8 cellular contexts compared by ENCODE assay signal in genomic region chr7:129188372-129188891, GRCh38. TPM values are rescaled to one million over a fixed set of nuclear protein-coding genes. Genes with fewer than 3 reads are reported as not detected.
DNase-seq lines count a peak whose midpoint lies in the region; ATAC-seq, FAIRE-seq and TF ChIP-seq lines count a peak whose summit lies in the region.

TSS of gene SMO (plus strand) at chr7:129188633. CDS start at chr7:129189152, 519 bp downstream.

- H3K4me1 ChIP-seq in cardiac muscle cell (ENCODE audit: low read depth) (peaks cover 33% of the 10 kb centered on the region), pancreas (peaks cover 0 to 4% (median 0%) of the 10 kb centered on the region in 3 donors)

- intact Hi-C loops in pancreas (cut with DNase I), result no loop called here

- H3K27ac ChIP-seq in cardiac muscle cell (peak within 1 kb of the TSS; percentile 95), pancreas (peak within 1 kb of the TSS in 1 of 4 donors; percentile 10)

- H3K4me1 Mint-ChIP-seq in activated T-cell treated with anti-CD3 and anti-CD28 coated beads, Interleukin-2, amount 50 U/mL, for 72 hours (ENCODE audit: low read depth), result peaks cover 8% of the 10 kb centered on the region

- H3K36me3 ChIP-seq in cardiac muscle cell (peaks cover 3% of the 10 kb centered on the region), pancreas (no peaks in the 10 kb centered on the region)

- no peak for FAIRE-seq in pancreas (lab: Jason Lieb, UNC)

- ATAC-seq in HG03354 (IDR thresholded peaks at IDR 0.05; ENCODE audit: poor library complexity, severe bottlenecking, unreplicated experiment), result peak; percentile 51
- peak; percentile 56 to 75 for ATAC-seq in activated T-cell treated with anti-CD3 and anti-CD28 coated beads, Interleukin-2, amount 50 U/mL, for 72 hours (replicated peaks in 1 of 2)
- ATAC-seq in pancreas, result peak; percentile 85 to 93 (median 88)
- no peak for ATAC-seq in HG02763 (IDR thresholded peaks at IDR 0.05; ENCODE audit: unreplicated experiment)

- H3K9me3 Mint-ChIP-seq in activated T-cell treated with anti-CD3 and anti-CD28 coated beads, Interleukin-2, amount 50 U/mL, for 72 hours, result no peaks in the 10 kb centered on the region

- H3K4me3 ChIP-seq in cardiac muscle cell (peak within 1 kb of the TSS; percentile 67), pancreas (peak within 1 kb of the TSS; percentile 40 to 87 (median 81))

- no peaks in the 10 kb centered on the region for H3K36me3 Mint-ChIP-seq in activated T-cell treated with anti-CD3 and anti-CD28 coated beads, Interleukin-2, amount 50 U/mL, for 72 hours (ENCODE audit: insufficient read depth in 2 of 2)

- peaks cover 64% of the 10 kb centered on the region for H3K27me3 Mint-ChIP-seq in activated T-cell treated with anti-CD3 and anti-CD28 coated beads, Interleukin-2, amount 50 U/mL, for 72 hours (ENCODE audit: low read depth)

- H3K9me3 ChIP-seq in cardiac muscle cell (ENCODE audit: low read depth) (no peaks in the 10 kb centered on the region), pancreas (no peaks in the 10 kb centered on the region)

- H3K27me3 ChIP-seq in cardiac muscle cell (no peaks in the 10 kb centered on the region), pancreas (no peaks in the 10 kb centered on the region)

- DNase-seq in DMS79 treated with DMSO at 0.1 percent for 48 hours (lab: John Stamatoyannopoulos, UW) (peak; percentile 57), cardiac muscle cell (ENCODE audit: low read depth in 1 of 2, low spot score in 1 of 2) (peak; percentile 70 to 96), pancreas (peak; percentile 46 to 82 (median 62)), COLO668 (lab: John Stamatoyannopoulos, UW; ENCODE audit: unreplicated experiment) (no peak), NCI-H128 (lab: John Stamatoyannopoulos, UW; ENCODE audit: unreplicated experiment) (no peak)
- DNase-seq in activated T-cell treated with anti-CD3 and anti-CD28 coated beads, Interleukin-2, amount 50 U/mL, for 72 hours, result peak; percentile 29 to 45

- 1 to 2% methylated on average over 40 to 48 of the region's 48 CpGs for WGBS in pancreas, 2 donors

- TF ChIP-seq CTCF in cardiac muscle cell (IDR thresholded peaks at IDR 0.05; ENCODE audit: low read depth, low read length) (no peak), pancreas (IDR thresholded peaks at IDR 0.05) (no peak)

- no peak within 1 kb of the TSS for H3K27ac Mint-ChIP-seq in activated T-cell treated with anti-CD3 and anti-CD28 coated beads, Interleukin-2, amount 50 U/mL, for 72 hours

- H3K4me3 Mint-ChIP-seq in activated T-cell treated with anti-CD3 and anti-CD28 coated beads, Interleukin-2, amount 50 U/mL, for 72 hours, result peak within 1 kb of the TSS; percentile 72 to 81

RNA-seq across cellular contexts. Expression of gene SMO, which starts in this region (rescaled TPM):
- total RNA-seq in activated T-cell treated with anti-CD3 and anti-CD28 coated beads, Interleukin-2, amount 50 U/mL, for 72 hours, result 1 to 10 TPM in 1 of 2 donors, under 1 TPM in 1; 0.84 to 2.0 TPM
- total RNA-seq in cardiac muscle cell, result 66.7 and 82.9 TPM in 2 replicates
- polyA plus RNA-seq in cardiac muscle cell, result 35.0 and 41.3 TPM in 2 replicates
- 10 to 100 TPM in 1 of 6 donors, 1 to 10 TPM in 5; 2.6 to 13.4 (median 4.3) TPM for total RNA-seq in pancreas
- polyA plus RNA-seq in pancreas, result 1 to 10 TPM; 4.0 to 6.9 TPM

Comparison
In these comparisons a context has a peak if more than half of its experiments do, and no peak if none do; other contexts are left out.
1. DNase-seq: peak in DMS79 treated with DMSO at 0.1 percent for 48 hours (single experiment), activated T-cell treated with anti-CD3 and anti-CD28 coated beads, Interleukin-2, amount 50 U/mL, for 72 hours (2 of 2), cardiac muscle cell (2 of 2) and pancreas (6 of 6); none in COLO668 (single experiment) and NCI-H128 (single experiment).